In the genomic region with DNA sequence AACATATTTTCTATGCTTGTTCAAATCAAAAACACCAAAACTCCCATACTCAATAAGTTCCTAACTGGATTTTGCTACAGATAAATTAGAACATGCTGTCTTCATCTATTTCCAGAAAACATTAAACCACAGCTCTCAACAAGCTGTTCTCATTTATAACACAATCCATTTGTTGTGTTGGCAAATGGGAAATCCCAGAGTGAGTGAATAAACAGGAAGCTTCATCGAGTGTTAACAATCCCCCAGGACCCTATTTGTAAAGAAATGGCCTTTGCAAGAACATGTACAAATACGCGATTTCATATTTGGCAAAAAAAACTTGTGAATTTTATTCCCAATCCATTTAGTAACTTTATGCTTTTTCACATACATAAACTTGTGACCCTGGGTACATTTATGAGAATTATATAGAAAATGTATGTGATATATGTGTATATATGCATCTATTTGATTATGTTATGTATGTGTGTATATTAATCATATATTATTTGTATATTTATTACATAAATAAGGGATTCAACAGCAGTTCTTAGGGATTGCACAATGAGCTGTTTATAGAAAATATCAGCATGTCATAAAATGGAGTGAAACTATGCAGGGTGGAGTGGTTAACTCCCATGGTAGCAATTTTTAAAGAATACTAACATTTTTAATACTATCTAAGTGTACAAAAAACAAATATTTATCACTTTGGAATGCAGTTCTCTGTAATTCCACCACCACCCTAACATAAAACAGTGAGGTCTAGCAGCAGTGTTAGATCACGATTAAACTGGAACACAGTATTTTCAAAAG, we compare ENCODE assay signal across 19 cellular contexts.
DNase-seq lines count a peak whose midpoint lies in the region; ATAC-seq and TF ChIP-seq lines count a peak whose summit lies in the region.
"Had no signal": no experiment of that assay in that cellular context is flagged by ENCODE, and none has a peak within 500 bp of the region (broad histone marks: within the 10 kb centered on the region; RNA-seq: fewer than 3 reads in every experiment).

No MANE protein-coding gene starts in this region.

- no peak overlapping the region for H3K4me3 ChIP-seq in BJ (ENCODE audit: low read depth, low read length)
- peak overlapping the region; percentile 57 for H3K4me3 ChIP-seq in SK-N-MC
- H3K4me3 ChIP-seq in subcutaneous abdominal adipose tissue (ENCODE audit: low read depth in 1 of 5, low read length in 5 of 5) = no peak overlapping the region
- no peak overlapping the region for H3K4me3 ChIP-seq in WERI-Rb-1 (ENCODE audit: low read depth, low read length)
- no peak overlapping the region for H3K4me3 ChIP-seq in ascending aorta
- H3K4me3 ChIP-seq: BLaER1, breast epithelium had no signal

- no peak for TF ChIP-seq CTCF in BJ (IDR thresholded peaks at IDR 0.05; ENCODE audit: insufficient read depth, low read depth, low read length)
- no peak for TF ChIP-seq CTCF in WERI-Rb-1 (IDR thresholded peaks at IDR 0.05; ENCODE audit: low read depth, low read length)
- TF ChIP-seq CTCF in ascending aorta (IDR thresholded peaks at IDR 0.05) = no peak

- H3K27ac ChIP-seq in SK-N-MC (peak overlapping the region; percentile 82), subcutaneous abdominal adipose tissue (ENCODE audit: low read depth, low read length) (peak overlapping the region; percentile 8), WERI-Rb-1 (no peak overlapping the region), ascending aorta (no peak overlapping the region)
- H3K27ac ChIP-seq: BLaER1, breast epithelium had no signal

- DNase-seq in BJ (ENCODE audit: low read depth) (peak; percentile 20), SK-N-MC (ENCODE audit: low read depth, low spot score) (peak; percentile 78), left cardiac atrium (no peak), WERI-Rb-1 (no peak), NOMO-1 (lab: John Stamatoyannopoulos, UW; ENCODE audit: unreplicated experiment in 2 of 2) (no peak), ascending aorta (ENCODE audit: low spot score in 2 of 2) (no peak)
- DNase-seq: activated naive CD8-positive, alpha-beta T cell treated with anti-CD3 and anti-CD28 coated beads, Interleukin-2, amount 10 ng/mL, durations not matched to agents 7 days and 5 days; activated T-cell treated with anti-CD3 and anti-CD28 coated beads, Interleukin-2, amount 50 U/mL, for 72 hours; H9; kidney glomerular epithelial cell; NCI-H187 treated with DMSO at 0.1 percent for 48 hours; NCI-H510A treated with DMSO at 0.1 percent for 48 hours; stimulated activated naive CD4-positive, alpha-beta T cell treated with Interleukin-2 at 50 U/mL for 16 hours; T-helper 2 cell had no signal

- peaks cover 0 to 5% (median 0%) of the 10 kb centered on the region in 5 donors for H3K4me1 ChIP-seq in subcutaneous abdominal adipose tissue (ENCODE audit: control insufficient read depth in 5 of 5, insufficient read depth in 5 of 5, low read length in 5 of 5)
- no peaks in the 10 kb centered on the region for H3K4me1 ChIP-seq in ascending aorta
- H3K4me1 ChIP-seq: BLaER1, breast epithelium had no signal

- POLR2A ChIA-PET in BJ (lab: Charles Lee) = no interaction called here

- H3K27me3 ChIP-seq in BJ (ENCODE audit: control insufficient read depth, insufficient read depth, low read length) = no peaks in the 10 kb centered on the region
- no peaks in the 10 kb centered on the region for H3K27me3 ChIP-seq in subcutaneous abdominal adipose tissue (ENCODE audit: control insufficient read depth in 5 of 5, insufficient read depth in 4 of 5, low read length in 5 of 5)
- no peaks in the 10 kb centered on the region for H3K27me3 ChIP-seq in WERI-Rb-1 (ENCODE audit: insufficient read depth, low read depth, severe bottlenecking)
- no peaks in the 10 kb centered on the region for H3K27me3 ChIP-seq in ascending aorta
- H3K27me3 ChIP-seq: BLaER1, breast epithelium had no signal

- H3K36me3 ChIP-seq in BJ (ENCODE audit: control insufficient read depth, insufficient read depth, low read length) (no peaks in the 10 kb centered on the region), SK-N-MC (ENCODE audit: insufficient read depth, low read length) (no peaks in the 10 kb centered on the region), subcutaneous abdominal adipose tissue (ENCODE audit: control insufficient read depth in 5 of 5, insufficient read depth in 5 of 5, low read length in 5 of 5) (no peaks in the 10 kb centered on the region), WERI-Rb-1 (no peaks in the 10 kb centered on the region), ascending aorta (no peaks in the 10 kb centered on the region)
- H3K36me3 ChIP-seq: BLaER1, breast epithelium had no signal

- ATAC-seq in left cardiac atrium (peak; percentile 68 to 89), GM19324 (IDR thresholded peaks at IDR 0.05; ENCODE audit: low FRiP score, unreplicated experiment) (no peak)
- ATAC-seq: activated T-cell treated with anti-CD3 and anti-CD28 coated beads, Interleukin-2, amount 50 U/mL, for 72 hours; WTC11 had no signal

- intact Hi-C loops in left cardiac atrium (cut with DNase I) = no loop called here
- intact Hi-C loops in ascending aorta (cut with DNase I) = no loop called here

- CTCF ChIA-PET in BJ (lab: Yijun Ruan, JAX) = no interaction called here

- no peaks in the 10 kb centered on the region; the same call in 1 of the 2 replicates for H3K9me3 ChIP-seq in SK-N-MC (ENCODE audit: low read depth, low read length)
- H3K9me3 ChIP-seq in subcutaneous abdominal adipose tissue (ENCODE audit: control insufficient read depth in 5 of 5, low read length in 5 of 5) = no peaks in the 10 kb centered on the region
- no peaks in the 10 kb centered on the region for H3K9me3 ChIP-seq in WERI-Rb-1 (ENCODE audit: severe bottlenecking)
- H3K9me3 ChIP-seq in ascending aorta = no peaks in the 10 kb centered on the region
- H3K9me3 ChIP-seq: BLaER1, breast epithelium had no signal

- peak overlapping the region; percentile 1 for H3K9ac ChIP-seq in SK-N-MC (ENCODE audit: insufficient read length)
- H3K9ac ChIP-seq in subcutaneous abdominal adipose tissue (ENCODE audit: low read length in 5 of 5) = no peak overlapping the region
- H3K9ac ChIP-seq: BLaER1 had no signal

Comparison
In these comparisons a context has a peak if more than half of its experiments do, and no peak if none do; other contexts are left out.
1. DNase-seq: peak in BJ (single experiment) and SK-N-MC (single experiment); none in left cardiac atrium (single experiment), WERI-Rb-1 (single experiment), NOMO-1 (0 of 2) and ascending aorta (0 of 2).
2. H3K27ac ChIP-seq: peak in SK-N-MC (single experiment) and subcutaneous abdominal adipose tissue (single experiment); none in WERI-Rb-1 (single experiment) and ascending aorta (0 of 2).